In the genomic region with DNA sequence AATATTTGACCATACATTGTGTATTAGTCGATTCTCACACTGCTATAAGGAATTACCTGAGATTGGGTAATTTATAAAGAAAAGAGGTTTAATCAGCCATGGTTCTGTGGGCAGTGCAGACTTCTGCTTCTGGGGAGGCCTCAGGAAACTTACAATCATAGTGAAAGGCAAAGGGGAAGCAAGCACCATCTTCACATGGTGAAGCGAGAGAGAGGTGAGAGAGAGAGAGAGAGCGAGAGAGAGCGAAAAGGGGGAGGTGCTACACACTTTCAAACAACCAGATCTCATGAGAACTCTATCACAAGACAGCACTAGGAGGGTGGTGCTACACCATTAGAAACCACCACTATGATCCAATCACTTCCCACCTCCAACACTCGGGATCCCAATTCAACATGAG, we compare ENCODE assay signal across 1 cellular context.
A peak's percentile ranks its signal among the peaks of the same experiment; 100 is the strongest.
TF ChIP-seq lines count a peak whose summit lies in the region.

No MANE protein-coding gene starts in this region.

TF ChIP-seq in GM12878, 131 proteins besides CTCF, POLR2A, EP300 and RAD21 (continued from another document):
- TF ChIP-seq, protein P1, sequence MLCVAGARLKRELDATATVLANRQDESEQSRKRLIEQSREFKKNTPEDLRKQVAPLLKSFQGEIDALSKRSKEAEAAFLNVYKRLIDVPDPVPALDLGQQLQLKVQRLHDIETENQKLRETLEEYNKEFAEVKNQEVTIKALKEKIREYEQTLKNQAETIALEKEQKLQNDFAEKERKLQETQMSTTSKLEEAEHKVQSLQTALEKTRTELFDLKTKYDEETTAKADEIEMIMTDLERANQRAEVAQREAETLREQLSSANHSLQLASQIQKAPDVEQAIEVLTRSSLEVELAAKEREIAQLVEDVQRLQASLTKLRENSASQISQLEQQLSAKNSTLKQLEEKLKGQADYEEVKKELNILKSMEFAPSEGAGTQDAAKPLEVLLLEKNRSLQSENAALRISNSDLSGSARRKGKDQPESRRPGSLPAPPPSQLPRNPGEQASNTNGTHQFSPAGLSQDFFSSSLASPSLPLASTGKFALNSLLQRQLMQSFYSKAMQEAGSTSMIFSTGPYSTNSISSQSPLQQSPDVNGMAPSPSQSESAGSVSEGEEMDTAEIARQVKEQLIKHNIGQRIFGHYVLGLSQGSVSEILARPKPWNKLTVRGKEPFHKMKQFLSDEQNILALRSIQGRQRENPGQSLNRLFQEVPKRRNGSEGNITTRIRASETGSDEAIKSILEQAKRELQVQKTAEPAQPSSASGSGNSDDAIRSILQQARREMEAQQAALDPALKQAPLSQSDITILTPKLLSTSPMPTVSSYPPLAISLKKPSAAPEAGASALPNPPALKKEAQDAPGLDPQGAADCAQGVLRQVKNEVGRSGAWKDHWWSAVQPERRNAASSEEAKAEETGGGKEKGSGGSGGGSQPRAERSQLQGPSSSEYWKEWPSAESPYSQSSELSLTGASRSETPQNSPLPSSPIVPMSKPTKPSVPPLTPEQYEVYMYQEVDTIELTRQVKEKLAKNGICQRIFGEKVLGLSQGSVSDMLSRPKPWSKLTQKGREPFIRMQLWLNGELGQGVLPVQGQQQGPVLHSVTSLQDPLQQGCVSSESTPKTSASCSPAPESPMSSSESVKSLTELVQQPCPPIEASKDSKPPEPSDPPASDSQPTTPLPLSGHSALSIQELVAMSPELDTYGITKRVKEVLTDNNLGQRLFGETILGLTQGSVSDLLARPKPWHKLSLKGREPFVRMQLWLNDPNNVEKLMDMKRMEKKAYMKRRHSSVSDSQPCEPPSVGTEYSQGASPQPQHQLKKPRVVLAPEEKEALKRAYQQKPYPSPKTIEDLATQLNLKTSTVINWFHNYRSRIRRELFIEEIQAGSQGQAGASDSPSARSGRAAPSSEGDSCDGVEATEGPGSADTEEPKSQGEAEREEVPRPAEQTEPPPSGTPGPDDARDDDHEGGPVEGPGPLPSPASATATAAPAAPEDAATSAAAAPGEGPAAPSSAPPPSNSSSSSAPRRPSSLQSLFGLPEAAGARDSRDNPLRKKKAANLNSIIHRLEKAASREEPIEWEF (IDR thresholded peaks at IDR 0.05; ENCODE audit: insufficient replicate concordance, low read depth, low read length), result no peak
- TF ChIP-seq RUNX3 (IDR thresholded peaks at IDR 0.05; ENCODE audit: low read length) (peak; percentile 44), PAX5 (IDR thresholded peaks at IDR 0.05; ENCODE audit: borderline replicate concordance, low read depth, low read length) (no peak), EGR1 (IDR thresholded peaks at IDR 0.05; ENCODE audit: borderline replicate concordance in 1 of 2, low read depth in 2 of 2, low read length in 2 of 2) (0 out of 3 replicates have a peak, but pooled peaks of 1 of the 2 experiments have one; percentile 29), ZZZ3 (IDR thresholded peaks at IDR 0.05; ENCODE audit: control insufficient read depth, insufficient read length, low read depth) (peak; percentile 46), ETV6 (conservative IDR thresholded peaks at IDR 0.05 in 1 of 2, IDR thresholded peaks at IDR 0.05 in 1 of 2; ENCODE audit: borderline replicate concordance in 1 of 2, low read depth in 1 of 2) (peak in 1 of 2 experiments; percentile 85; a peak in 2 of 4 replicates)
